9 cellular contexts compared by ENCODE assay signal in genomic region chr1:193539731-193540459, GRCh38.
DNase-seq lines count a peak whose midpoint lies in the region; ATAC-seq, FAIRE-seq and TF ChIP-seq lines count a peak whose summit lies in the region.
"Had no signal": no experiment of that assay in that cellular context is flagged by ENCODE, and none has a peak within 500 bp of the region (broad histone marks: within the 10 kb centered on the region; RNA-seq: fewer than 3 reads in every experiment).

No MANE protein-coding gene starts in this region.

- no peaks in the 10 kb centered on the region for H3K27me3 ChIP-seq in heart left ventricle

- H3K36me3 ChIP-seq in heart left ventricle: no peaks in the 10 kb centered on the region

- peak overlapping the region in 1 of 12 donors; percentile 1 for H3K4me3 ChIP-seq in heart left ventricle

- H3K9me3 ChIP-seq in heart left ventricle: no peaks in the 10 kb centered on the region

- 88 to 92% (median 90%) methylated on average over 7 of the region's 7 CpGs for WGBS in heart left ventricle, 4 donors

- peak; percentile 60 for ATAC-seq in HG03064 (IDR thresholded peaks at IDR 0.05; ENCODE audit: low read depth, unreplicated experiment)
- ATAC-seq in heart left ventricle: no peak

- no peak for TF ChIP-seq CTCF in heart left ventricle (IDR thresholded peaks at IDR 0.05)

- in situ Hi-C loops in ACHN (cut with HindIII; ENCODE audit: low pct_ligation_motif_present, low pct_unique_long_range_greater_than_20kb, low sequenced_read_pairs): no loop called here

- H3K27ac ChIP-seq in heart left ventricle: peak overlapping the region in 1 of 12 donors; percentile 72

- peaks cover 0 to 12% (median 0%) of the 10 kb centered on the region in 12 donors for H3K4me1 ChIP-seq in heart left ventricle

- peak; percentile 17 for DNase-seq in stimulated activated CD4-positive, alpha-beta T cell treated with anti-CD3 and anti-CD28 coated beads, Interleukin-1b, Interleukin-23, amount 100 ng/mL, for 48 hours
- no peak for DNase-seq in stimulated activated CD4-positive, alpha-beta T cell treated with anti-CD3 and anti-CD28 coated beads, Interleukin-12 subunit alpha, Interleukin-12 subunit beta, amount 100 ng/mL, for 4 hours
- peak; percentile 32 to 33 for DNase-seq in activated T-cell treated with anti-CD3 and anti-CD28 coated beads, Interleukin-2, amount 50 U/mL, for 48 hours
- no peak for DNase-seq in effector CD8-positive, alpha-beta T cell (lab: John Stamatoyannopoulos, UW)
- no peak for DNase-seq in RCC 7860 (ENCODE audit: low spot score)
- DNase-seq in heart left ventricle: no peak
- DNase-seq in ACHN: no peak

- TF ChIP-seq POLR2A in heart left ventricle (IDR thresholded peaks at IDR 0.05): no peak

- FAIRE-seq in RCC 7860 (lab: Jason Lieb, UNC): no peak
- FAIRE-seq: HTR-8/SVneo had no signal

- intact Hi-C loops in heart left ventricle (cut with DNase I): no loop called here

Comparison
In these comparisons a context has a peak if more than half of its experiments do, and no peak if none do; other contexts are left out.
1. DNase-seq: peak in stimulated activated CD4-positive, alpha-beta T cell treated with anti-CD3 and anti-CD28 coated beads, Interleukin-1b, Interleukin-23, amount 100 ng/mL, for 48 hours (single experiment) and activated T-cell treated with anti-CD3 and anti-CD28 coated beads, Interleukin-2, amount 50 U/mL, for 48 hours (2 of 2); none in stimulated activated CD4-positive, alpha-beta T cell treated with anti-CD3 and anti-CD28 coated beads, Interleukin-12 subunit alpha, Interleukin-12 subunit beta, amount 100 ng/mL, for 4 hours (single experiment), effector CD8-positive, alpha-beta T cell (single experiment), RCC 7860 (single experiment), heart left ventricle (0 of 5) and ACHN (single experiment).